In genomic region chr14:104682107-104682593, GRCh38 we compare ENCODE assay signal across 1 cellular context.
TF ChIP-seq lines count a peak whose summit lies in the region.

No MANE protein-coding gene starts in this region.

TF ChIP-seq in IMR-90, 13 proteins besides CTCF, POLR2A, EP300 and RAD21 (continued from another document):
- TF ChIP-seq ELK1 (IDR thresholded peaks at IDR 0.05; ENCODE audit: borderline replicate concordance, low read depth, low read length), result no peak
- TF ChIP-seq MXI1 (IDR thresholded peaks at IDR 0.05; ENCODE audit: borderline replicate concordance, low read depth, low read length), result no peak
- no peak for TF ChIP-seq NFE2L2 (IDR thresholded peaks at IDR 0.05; ENCODE audit: low read depth, low read length)
TF ChIP-seq in IMR-90: peak in this region for 0.
